Comparison of ENCODE assay signal across 15 cellular contexts in genomic region chr21:32868631-32869454, GRCh38.
A peak's percentile ranks its signal among the peaks of the same experiment; 100 is the strongest.
DNase-seq lines count a peak whose midpoint lies in the region; ATAC-seq and TF ChIP-seq lines count a peak whose summit lies in the region.
"Had no signal": no experiment of that assay in that cellular context is flagged by ENCODE, and none has a peak within 500 bp of the region (broad histone marks: within the 10 kb centered on the region; RNA-seq: fewer than 3 reads in every experiment).

No MANE protein-coding gene starts in this region.

- no peak for ATAC-seq in GM18519 (IDR thresholded peaks at IDR 0.05; ENCODE audit: low FRiP score, unreplicated experiment)

- intact Hi-C loops in mammary epithelial cell (cut with micrococcal nuclease), result no loop called here

- no peak overlapping the region for H4K8ac ChIP-seq in trophoblast cell (ENCODE audit: low read depth, low read length)

- H3K27me3 ChIP-seq in SJCRH30 (no peaks in the 10 kb centered on the region), trophoblast cell (ENCODE audit: insufficient read depth, low read length) (no peaks in the 10 kb centered on the region), mammary epithelial cell (ENCODE audit: insufficient read depth, low read length) (peaks cover 3% of the 10 kb centered on the region), brain microvascular endothelial cell (replicated peaks) (no peaks in the 10 kb centered on the region)

- no peak overlapping the region for H2BK120ac ChIP-seq in trophoblast cell (ENCODE audit: insufficient read depth, low read length, poor library complexity)

- no peak overlapping the region for H3K4me2 ChIP-seq in trophoblast cell (ENCODE audit: low read length)
- H3K4me2 ChIP-seq in mammary epithelial cell (ENCODE audit: insufficient read depth, low read depth, low read length), result no peak overlapping the region

- no peaks in the 10 kb centered on the region for H4K20me1 ChIP-seq in mammary epithelial cell (ENCODE audit: insufficient read depth, low read length)

- no peak overlapping the region for H3K18ac ChIP-seq in trophoblast cell (ENCODE audit: low read length)

- no TSS peak for BruUV-seq in mammary epithelial cell (replicated peaks; lab: Mats Ljungman, UMichigan)

- H4K91ac ChIP-seq in trophoblast cell (ENCODE audit: low read depth, low read length), result no peak overlapping the region

- no peak overlapping the region for H4K12ac ChIP-seq in trophoblast cell (ENCODE audit: low read depth, low read length)

- no peaks in the 10 kb centered on the region for H3K9me3 ChIP-seq in SJCRH30 (replicated peaks)
- H3K9me3 ChIP-seq in trophoblast cell (ENCODE audit: insufficient read depth, low read depth, low read length), result no peaks in the 10 kb centered on the region
- H3K9me3 ChIP-seq in mammary epithelial cell (replicated peaks; ENCODE audit: insufficient read depth, low read length), result no peaks in the 10 kb centered on the region
- H3K9me3 ChIP-seq: HAP-1 had no signal

- in situ Hi-C loops in mammary epithelial cell (cut with MboI; ENCODE audit: low sequenced_read_pairs in 2 of 2), result no loop called here
- in situ Hi-C loops in brain microvascular endothelial cell (cut with HindIII; ENCODE audit: low pct_ligation_motif_present, low sequenced_read_pairs), result no loop called here

- H3K36me3 ChIP-seq in SJCRH30, result no peaks in the 10 kb centered on the region
- H3K36me3 ChIP-seq in trophoblast cell (ENCODE audit: control insufficient read depth in 1 of 2, insufficient read depth in 2 of 2, low read length in 2 of 2), result no peaks in the 10 kb centered on the region
- H3K36me3 ChIP-seq in mammary epithelial cell (ENCODE audit: insufficient read depth, low read length), result no peaks in the 10 kb centered on the region
- H3K36me3 ChIP-seq in brain microvascular endothelial cell (replicated peaks), result no peaks in the 10 kb centered on the region
- H3K36me3 ChIP-seq: HAP-1 had no signal

- H3K79me2 ChIP-seq in trophoblast cell (ENCODE audit: control insufficient read depth, insufficient read depth, low read length, poor library complexity), result no peaks in the 10 kb centered on the region
- no peaks in the 10 kb centered on the region for H3K79me2 ChIP-seq in mammary epithelial cell (ENCODE audit: insufficient read depth, low read length)

- dilution Hi-C loops in mammary epithelial cell (cut with HindIII; ENCODE audit: low sequenced_read_pairs), result no loop called here

- H3K27ac ChIP-seq in SJCRH30 (no peak overlapping the region), trophoblast cell (ENCODE audit: low read depth, low read length) (no peak overlapping the region), mammary epithelial cell (ENCODE audit: insufficient read depth, low read depth, low read length) (no peak overlapping the region), brain microvascular endothelial cell (no peak overlapping the region)
- H3K27ac ChIP-seq: GM23248 had no signal

- no peak overlapping the region for H2AK5ac ChIP-seq in trophoblast cell (ENCODE audit: low read length)

- no peak overlapping the region for H3K9ac ChIP-seq in trophoblast cell (ENCODE audit: low read length)
- H3K9ac ChIP-seq in mammary epithelial cell (ENCODE audit: insufficient read depth, low read length), result no peak overlapping the region
- H3K9ac ChIP-seq: GM23248 had no signal

- no peak overlapping the region for H2AFZ ChIP-seq in trophoblast cell (ENCODE audit: insufficient read depth, low read length, poor library complexity)
- H2AFZ ChIP-seq in mammary epithelial cell (ENCODE audit: low read depth, low read length), result no peak overlapping the region
- H2AFZ ChIP-seq: GM23248 had no signal

- peak; percentile 9 for DNase-seq in LHCN-M2 (ENCODE audit: low read depth)
- peak; percentile 56 to 68 for DNase-seq in SJCRH30
- peak; percentile 16 for DNase-seq in kidney tubule cell (ENCODE audit: low spot score)
- DNase-seq in trophoblast cell, result peak; percentile 71 to 73
- DNase-seq in mammary epithelial cell, result no peak
- no peak for DNase-seq in brain microvascular endothelial cell
- DNase-seq in NCI-H128 (lab: John Stamatoyannopoulos, UW; ENCODE audit: unreplicated experiment), result no peak
- DNase-seq: C1 segment of cervical spinal cord; Calu3; CD4-positive, alpha-beta T cell; DMS 273 treated with DMSO at 0.1 percent for 48 hours; GM23248; HFFc6 had no signal

- no peak overlapping the region for H3K14ac ChIP-seq in trophoblast cell (ENCODE audit: low read length)

- H3K4me3 ChIP-seq in SJCRH30, result no peak overlapping the region
- no peak overlapping the region for H3K4me3 ChIP-seq in trophoblast cell (ENCODE audit: low read depth, low read length)
- H3K4me3 ChIP-seq in mammary epithelial cell (replicated peaks in 1 of 3; ENCODE audit: insufficient read depth in 1 of 3, low read depth in 2 of 3, low read length in 3 of 3), result no peak overlapping the region
- H3K4me3 ChIP-seq in brain microvascular endothelial cell (ENCODE audit: low read depth, low read length), result no peak overlapping the region
- H3K4me3 ChIP-seq: GM23248, HAP-1 had no signal

- CTCF ChIA-PET in mammary epithelial cell (lab: Charles Lee; ENCODE audit: low non-redundant PET), result no interaction called here

- no peak overlapping the region for H2BK5ac ChIP-seq in trophoblast cell (ENCODE audit: low read depth, low read length, poor library complexity)

- WGBS in trophoblast cell (ENCODE audit: extremely low coverage, insufficient coverage, insufficient read length), result no CpG with 5 or more reads among the region's 11 CpGs
- 71% methylated on average over 11 of the region's 11 CpGs for WGBS in mammary epithelial cell (ENCODE audit: low coverage, missing lambda C conversion rate)

- no peak overlapping the region for H3K4ac ChIP-seq in trophoblast cell (ENCODE audit: low read depth, low read length)

- no peaks in the 10 kb centered on the region for H3K79me1 ChIP-seq in trophoblast cell (ENCODE audit: low read length)

- TF ChIP-seq CTCF in mammary epithelial cell (conservative IDR thresholded peaks at IDR 0.05 in 1 of 2, IDR thresholded peaks at IDR 0.05 in 1 of 2; ENCODE audit: extremely low read depth in 1 of 2, insufficient read depth in 1 of 2, low read depth in 1 of 2, low read length in 2 of 2) (no peak), brain microvascular endothelial cell (IDR thresholded peaks at IDR 0.05; ENCODE audit: low read depth, low read length, missing control alignments) (no peak)

- no peak overlapping the region for H3K23ac ChIP-seq in trophoblast cell (ENCODE audit: low read length)

- H2BK12ac ChIP-seq in trophoblast cell (ENCODE audit: low read length), result no peak overlapping the region

- H3K4me1 ChIP-seq in SJCRH30 (peaks cover 19% of the 10 kb centered on the region), trophoblast cell (ENCODE audit: control insufficient read depth in 1 of 2, insufficient read depth in 2 of 2, low read length in 2 of 2) (no peaks in the 10 kb centered on the region), mammary epithelial cell (ENCODE audit: insufficient read depth, low read length) (no peaks in the 10 kb centered on the region)
- H3K4me1 ChIP-seq: HAP-1 had no signal

Comparison
In these comparisons a context has a peak if more than half of its experiments do, and no peak if none do; other contexts are left out.
1. DNase-seq: peak in LHCN-M2 (single experiment), SJCRH30 (2 of 2), kidney tubule cell (single experiment) and trophoblast cell (2 of 2); none in mammary epithelial cell (single experiment), brain microvascular endothelial cell (single experiment) and NCI-H128 (single experiment).